Comparison of ENCODE assay signal across 16 cellular contexts in genomic region chr22:39294571-39295468, GRCh38. TPM values are rescaled to one million over a fixed set of nuclear protein-coding genes. Genes with fewer than 3 reads are reported as not detected.
DNase-seq lines count a peak whose midpoint lies in the region; ATAC-seq, FAIRE-seq and TF ChIP-seq lines count a peak whose summit lies in the region.
"Had no signal": no experiment of that assay in that cellular context is flagged by ENCODE, and none has a peak within 500 bp of the region (broad histone marks: within the 10 kb centered on the region; RNA-seq: fewer than 3 reads in every experiment).

No MANE protein-coding gene starts in this region.

- TF ChIP-seq CTCF in HCT116 (IDR thresholded peaks at IDR 0.05 in 2 of 3, conservative IDR thresholded peaks at IDR 0.05 in 1 of 3; ENCODE audit: borderline replicate concordance in 1 of 3, insufficient read depth in 1 of 3, low read depth in 2 of 3, low read length in 2 of 3) (no peak), VCaP (conservative IDR thresholded peaks at IDR 0.05) (no peak), neural progenitor cell (IDR thresholded peaks at IDR 0.05) (no peak), transverse colon (IDR thresholded peaks at IDR 0.05) (no peak)

- peak; percentile 70 for FAIRE-seq in urothelium cell line (lab: Jason Lieb, UNC)
- FAIRE-seq: H54 had no signal

- H2AFZ ChIP-seq in HCT116 (ENCODE audit: low read depth, low read length, poor library complexity, severe bottlenecking), result no peak overlapping the region
- H2AFZ ChIP-seq in neural progenitor cell (replicated peaks), result no peak overlapping the region

- 92 to 100% methylated on average over 1 to 17 of the region's 17 CpGs for WGBS in transverse colon (ENCODE audit: low coverage in 1 of 2), 2 donors

- TF ChIP-seq EP300 in transverse colon (IDR thresholded peaks at IDR 0.05; ENCODE audit: low read depth), result no peak

- intact Hi-C loops in HCT116 (cut with micrococcal nuclease), result loop anchor here (5.0 kb wide), 2 partner anchors 53 to 123 kb away; partner anchors contain the start of gene PDGFB
- intact Hi-C loops in activated naive CD4-positive, alpha-beta T cell treated with anti-CD3 and anti-CD28 coated beads for 36 hours (cut with micrococcal nuclease), result no loop called here
- intact Hi-C loops in transverse colon (cut with DNase I; ENCODE audit: low total_unique reads), result no loop called here

- H3K9me3 ChIP-seq in HCT116 (ENCODE audit: control insufficient read depth in 1 of 2, insufficient read depth in 1 of 2, low read depth in 1 of 2, low read length in 2 of 2) (no peaks in the 10 kb centered on the region), neural progenitor cell (ENCODE audit: low read depth) (no peaks in the 10 kb centered on the region), transverse colon (no peaks in the 10 kb centered on the region)
- H3K9me3 ChIP-seq: BE2C had no signal

- TF ChIP-seq POLR2A in HCT116 (IDR thresholded peaks at IDR 0.05; ENCODE audit: borderline replicate concordance, extremely low read depth, insufficient read depth, insufficient read length) (no peak), transverse colon (IDR thresholded peaks at IDR 0.05) (no peak)

- CTCF ChIA-PET in HCT116 (lab: Charles Lee), result no interaction called here
- CTCF ChIA-PET in activated naive CD4-positive, alpha-beta T cell treated with anti-CD3 and anti-CD28 coated beads for 36 hours (lab: Charles Lee), result no interaction called here

- H3K4me3 Mint-ChIP-seq in neural progenitor cell, result no peak overlapping the region
- no peak overlapping the region for H3K4me3 Mint-ChIP-seq in activated naive CD4-positive, alpha-beta T cell treated with anti-CD3 and anti-CD28 coated beads for 36 hours
- H3K4me3 Mint-ChIP-seq: CD4-positive, alpha-beta memory T cell had no signal

- 0 out of 2 replicates have a peak overlapping the region, but pooled peaks have one; percentile 39 for H3K4me2 ChIP-seq in HCT116 (ENCODE audit: low read length)
- no peak overlapping the region for H3K4me2 ChIP-seq in neural progenitor cell

- RAD21 ChIA-PET in HCT116 (lab: Charles Lee; ENCODE audit: low non-redundant PET in 1 of 2, low total read pairs in 2 of 2, uncharacterized antibody in 2 of 2, unreplicated experiment in 2 of 2), result no interaction called here

- H3K27me3 ChIP-seq in HCT116 (ENCODE audit: insufficient read depth, low read length) (no peaks in the 10 kb centered on the region), neural progenitor cell (no peaks in the 10 kb centered on the region), transverse colon (no peaks in the 10 kb centered on the region)
- H3K27me3 ChIP-seq: BE2C had no signal

- no peak overlapping the region for H3K4me3 ChIP-seq in HCT116 (replicated peaks in 1 of 2; ENCODE audit: low read depth in 1 of 2, low read length in 2 of 2)
- no peak overlapping the region for H3K4me3 ChIP-seq in neural progenitor cell
- no peak overlapping the region for H3K4me3 ChIP-seq in transverse colon

- H3K27ac Mint-ChIP-seq in neural progenitor cell, result peak overlapping the region; percentile 42
- H3K27ac Mint-ChIP-seq in activated naive CD4-positive, alpha-beta T cell treated with anti-CD3 and anti-CD28 coated beads for 36 hours, result no peak overlapping the region
- H3K27ac Mint-ChIP-seq: CD4-positive, alpha-beta memory T cell had no signal

- BruUV-seq in HCT116 (replicated peaks; lab: Mats Ljungman, UMichigan), result no TSS peak

- no peaks in the 10 kb centered on the region for H3K9me3 Mint-ChIP-seq in neural progenitor cell
- no peaks in the 10 kb centered on the region for H3K9me3 Mint-ChIP-seq in activated naive CD4-positive, alpha-beta T cell treated with anti-CD3 and anti-CD28 coated beads for 36 hours
- H3K9me3 Mint-ChIP-seq: CD4-positive, alpha-beta memory T cell had no signal

- no peaks in the 10 kb centered on the region for H3K36me3 Mint-ChIP-seq in neural progenitor cell
- no peaks in the 10 kb centered on the region for H3K36me3 Mint-ChIP-seq in activated naive CD4-positive, alpha-beta T cell treated with anti-CD3 and anti-CD28 coated beads for 36 hours (ENCODE audit: low read depth)
- H3K36me3 Mint-ChIP-seq: CD4-positive, alpha-beta memory T cell had no signal

- peaks cover 46% of the 10 kb centered on the region for H3K4me1 Mint-ChIP-seq in neural progenitor cell
- H3K4me1 Mint-ChIP-seq in activated naive CD4-positive, alpha-beta T cell treated with anti-CD3 and anti-CD28 coated beads for 36 hours (ENCODE audit: low read depth), result no peaks in the 10 kb centered on the region

- H3K36me3 ChIP-seq in HCT116 (ENCODE audit: control insufficient read depth in 1 of 2, insufficient read depth in 2 of 2, low read length in 2 of 2) (no peaks in the 10 kb centered on the region), neural progenitor cell (no peaks in the 10 kb centered on the region), transverse colon (no peaks in the 10 kb centered on the region)
- H3K36me3 ChIP-seq: BE2C had no signal

- peaks cover 27% of the 10 kb centered on the region for H3F3A ChIP-seq in neural progenitor cell (ENCODE audit: low read depth)

- POLR2A ChIA-PET in HCT116 (lab: Charles Lee), result interaction anchor here (1.0 to 2.2 kb wide), 2 partner anchors 14 to 50 kb away, joined by 3 to 6 read pairs; partner anchors contain the start of gene PDGFB

- no peak overlapping the region for H3K27ac ChIP-seq in HCT116 (ENCODE audit: low read depth, low read length)
- H3K27ac ChIP-seq in VCaP, result peak overlapping the region; percentile 84
- H3K27ac ChIP-seq in neural progenitor cell, result no peak overlapping the region
- no peak overlapping the region for H3K27ac ChIP-seq in transverse colon

- H3K27me3 Mint-ChIP-seq in neural progenitor cell (ENCODE audit: insufficient read depth, low read depth), result peaks cover 8% of the 10 kb centered on the region
- H3K27me3 Mint-ChIP-seq in activated naive CD4-positive, alpha-beta T cell treated with anti-CD3 and anti-CD28 coated beads for 36 hours (ENCODE audit: low read depth), result peaks cover 14% of the 10 kb centered on the region

- H3K9me2 ChIP-seq in HCT116 (ENCODE audit: insufficient read depth), result no peaks in the 10 kb centered on the region

- H4K20me1 ChIP-seq in HCT116 (ENCODE audit: insufficient read depth) (no peaks in the 10 kb centered on the region), neural progenitor cell (ENCODE audit: low read depth) (no peaks in the 10 kb centered on the region)

- H3K4me1 ChIP-seq in HCT116 (ENCODE audit: control insufficient read depth in 1 of 2, insufficient read depth in 2 of 2, low read length in 2 of 2), result peaks cover 72 to 99% of the 10 kb centered on the region in 2 experiments
- peaks cover 7% of the 10 kb centered on the region for H3K4me1 ChIP-seq in neural progenitor cell
- H3K4me1 ChIP-seq in transverse colon, result peaks cover 6 to 39% (median 23%) of the 10 kb centered on the region in 4 donors

- ATAC-seq in HCT116 (no peak), HG02981 (IDR thresholded peaks at IDR 0.05; ENCODE audit: unreplicated experiment) (no peak)

- H3K79me2 ChIP-seq in HCT116 (ENCODE audit: insufficient read depth, low read length), result no peaks in the 10 kb centered on the region
- H3K79me2 ChIP-seq in neural progenitor cell (ENCODE audit: low read depth), result no peaks in the 10 kb centered on the region

- DNase-seq in HCT116 (ENCODE audit: low read depth, low spot score), result no peak
- DNase-seq in neural progenitor cell (ENCODE audit: low spot score), result no peak
- no peak for DNase-seq in urothelium cell line (ENCODE audit: low spot score)
- DNase-seq in activated naive CD4-positive, alpha-beta T cell treated with anti-CD3 and anti-CD28 coated beads for 36 hours, result no peak
- DNase-seq in transverse colon, result no peak
- DNase-seq: BE2C; CD4-positive, alpha-beta memory T cell; DMS79 treated with DMSO at 0.1 percent for 48 hours; NCI-H146; NCI-H2081; NCI-H510A; NCI-H774; SW 1271 had no signal

- H3K9ac ChIP-seq in HCT116 (ENCODE audit: low read length) (no peak overlapping the region), neural progenitor cell (no peak overlapping the region)

- no peak for TF ChIP-seq RAD21 in HCT116 (IDR thresholded peaks at IDR 0.05; ENCODE audit: low read depth)

- in situ Hi-C loops in transverse colon (cut with MboI; ENCODE audit: low pct_ligation_motif_present in 1 of 4, low pct_unique_long_range_greater_than_20kb in 1 of 4, low sequenced_read_pairs in 3 of 4), result no loop called here

TF ChIP-seq in HCT116, 20 proteins besides CTCF, POLR2A, EP300 and RAD21 (continues in another document):
- no peak for TF ChIP-seq EZH2 (IDR thresholded peaks at IDR 0.05)
- TF ChIP-seq EZH2phosphoT487 (IDR thresholded peaks at IDR 0.05; ENCODE audit: borderline replicate concordance), result no peak
- no peak for TF ChIP-seq YY1 (IDR thresholded peaks at IDR 0.05; ENCODE audit: extremely low read depth, insufficient replicate concordance, low read depth, low read length)
- TF ChIP-seq JUND (IDR thresholded peaks at IDR 0.05), result no peak
- no peak for TF ChIP-seq SP1 (IDR thresholded peaks at IDR 0.05; ENCODE audit: low read depth)
- TF ChIP-seq FOSL1 (IDR thresholded peaks at IDR 0.05; ENCODE audit: low read depth), result no peak
- no peak for TF ChIP-seq CEBPB (IDR thresholded peaks at IDR 0.05; ENCODE audit: low read depth)
- no peak for TF ChIP-seq CBX3 (IDR thresholded peaks at IDR 0.05; ENCODE audit: low read depth)
- TF ChIP-seq SRF (IDR thresholded peaks at IDR 0.05; ENCODE audit: low read depth), result no peak
- no peak for TF ChIP-seq ZFX (IDR thresholded peaks at IDR 0.05)
- no peak for TF ChIP-seq ELF1 (IDR thresholded peaks at IDR 0.05; ENCODE audit: borderline replicate concordance, low read depth)
- no peak for TF ChIP-seq SIN3A (IDR thresholded peaks at IDR 0.05; ENCODE audit: low read depth)

RNA-seq across cellular contexts. Expression of gene RPL3, which starts 24.6 kb away (rescaled TPM):
- total RNA-seq in HCT116 (2021; ENCODE audit: unreplicated experiment), result 2,966 TPM
- 4,751 and 5,637 TPM in 2 replicates for polyA plus RNA-seq in HCT116 (2012)
- total RNA-seq in neural progenitor cell (ENCODE audit: low replicate concordance), result 3,021 and 4,709 TPM in 2 replicates
- 1,000 to 10,000 TPM; 3,434 to 3,511 TPM for total RNA-seq in activated naive CD4-positive, alpha-beta T cell treated with anti-CD3 and anti-CD28 coated beads for 36 hours
- total RNA-seq in transverse colon, result 1,000 to 10,000 TPM in 3 of 4 donors, 100 to 1,000 TPM in 1; 909 to 2,069 (median 1,420) TPM

RNA-seq across cellular contexts. Expression of gene PDGFB, which starts 50.0 kb away (rescaled TPM):
- total RNA-seq in HCT116 (2021; ENCODE audit: unreplicated experiment) (13.1 TPM), neural progenitor cell (ENCODE audit: low replicate concordance) (0.15 and 0.65 TPM in 2 replicates), transverse colon (1 to 10 TPM; 2.7 to 7.5 (median 4.0) TPM)
- polyA plus RNA-seq in HCT116 (2012), result 15.7 and 16.0 TPM in 2 replicates
- total RNA-seq in activated naive CD4-positive, alpha-beta T cell treated with anti-CD3 and anti-CD28 coated beads for 36 hours, result 1 to 10 TPM; 3.8 to 3.9 TPM

RNA-seq across cellular contexts. Expression of gene SYNGR1, which starts 55.0 kb away (rescaled TPM):
- 20.7 TPM for total RNA-seq in HCT116 (2021; ENCODE audit: unreplicated experiment)
- 31.1 and 42.6 TPM in 2 replicates for polyA plus RNA-seq in HCT116 (2012)
- total RNA-seq in neural progenitor cell (ENCODE audit: low replicate concordance), result 11.0 and 26.9 TPM in 2 replicates
- total RNA-seq in activated naive CD4-positive, alpha-beta T cell treated with anti-CD3 and anti-CD28 coated beads for 36 hours, result under 1 TPM; 0.27 to 0.29 TPM
- total RNA-seq in transverse colon, result 10 to 100 TPM in 1 of 4 donors, 1 to 10 TPM in 3; 6.7 to 10.5 (median 8.0) TPM
- total RNA-seq: CD4-positive, alpha-beta memory T cell had no signal
